In genomic region chr2:118089015-118089800, GRCh38 we compare ENCODE assay signal across 8 cellular contexts. TPM values are rescaled to one million over a fixed set of nuclear protein-coding genes. Genes with fewer than 3 reads are reported as not detected.
A peak's percentile ranks its signal among the peaks of the same experiment; 100 is the strongest.
DNase-seq lines count a peak whose midpoint lies in the region; ATAC-seq lines count a peak whose summit lies in the region.

No MANE protein-coding gene starts in this region.

- no peaks in the 10 kb centered on the region for H3K9me3 Mint-ChIP-seq in activated naive CD8-positive, alpha-beta T cell treated with anti-CD3 and anti-CD28 coated beads, Interleukin-2, amount 10 ng/mL, durations not matched to agents 7 days and 5 days

- 9% methylated on average over 12 of the region's 12 CpGs for WGBS in right cardiac atrium

- no peak for DNase-seq in activated CD4-positive, CD25-positive, alpha-beta regulatory T cell treated with anti-CD3 and anti-CD28 coated beads, Interleukin-2, amount 50 U/mL, for 72 hours
- peak; percentile 51 for DNase-seq in NOMO-1 treated with DMSO at 0.1 percent for 48 hours (lab: John Stamatoyannopoulos, UW; ENCODE audit: unreplicated experiment)
- no peak for DNase-seq in activated naive CD8-positive, alpha-beta T cell treated with anti-CD3 and anti-CD28 coated beads, Interleukin-2, amount 10 ng/mL, durations not matched to agents 7 days and 5 days
- DNase-seq in right cardiac atrium, result peak; percentile 12 to 43 (median 21)
- DNase-seq in NCI-H748 (lab: John Stamatoyannopoulos, UW; ENCODE audit: unreplicated experiment), result no peak

- peak overlapping the region; percentile 93 for H3K27ac Mint-ChIP-seq in activated naive CD8-positive, alpha-beta T cell treated with anti-CD3 and anti-CD28 coated beads, Interleukin-2, amount 10 ng/mL, durations not matched to agents 7 days and 5 days

- peaks cover 10% of the 10 kb centered on the region for H3K36me3 Mint-ChIP-seq in activated naive CD8-positive, alpha-beta T cell treated with anti-CD3 and anti-CD28 coated beads, Interleukin-2, amount 10 ng/mL, durations not matched to agents 7 days and 5 days

- H3K27me3 ChIP-seq in right cardiac atrium (ENCODE audit: control insufficient read depth, insufficient read depth), result no peaks in the 10 kb centered on the region
- no peaks in the 10 kb centered on the region for H3K27me3 ChIP-seq in rectal smooth muscle tissue (ENCODE audit: control insufficient read depth, insufficient read depth, low read length)

- peak overlapping the region; percentile 96 for H3K4me3 Mint-ChIP-seq in activated naive CD8-positive, alpha-beta T cell treated with anti-CD3 and anti-CD28 coated beads, Interleukin-2, amount 10 ng/mL, durations not matched to agents 7 days and 5 days

- POLR2A ChIA-PET in activated naive CD8-positive, alpha-beta T cell treated with anti-CD3 and anti-CD28 coated beads, Interleukin-2, amount 10 ng/mL, durations not matched to agents 7 days and 5 days (lab: Charles Lee), result interaction anchor here (1.0 to 1.7 kb wide), 2 partner anchors 75 to 100 kb away, joined by 3 to 6 read pairs; partner anchors contain the start of gene CCDC93

- peaks cover 22% of the 10 kb centered on the region for H3K4me1 Mint-ChIP-seq in activated naive CD8-positive, alpha-beta T cell treated with anti-CD3 and anti-CD28 coated beads, Interleukin-2, amount 10 ng/mL, durations not matched to agents 7 days and 5 days

- peak; percentile 18 to 21 for ATAC-seq in activated CD4-positive, CD25-positive, alpha-beta regulatory T cell treated with anti-CD3 and anti-CD28 coated beads, Interleukin-2, amount 50 U/mL, for 24 hours
- ATAC-seq in HG02610 (IDR thresholded peaks at IDR 0.05; ENCODE audit: unreplicated experiment), result peak; percentile 29
- ATAC-seq in activated naive CD8-positive, alpha-beta T cell treated with anti-CD3 and anti-CD28 coated beads, Interleukin-2, amount 10 ng/mL, durations not matched to agents 7 days and 5 days (ENCODE audit: low read depth), result no peak
- peak; percentile 62 to 71 for ATAC-seq in right cardiac atrium

- H3K9ac ChIP-seq in rectal smooth muscle tissue (ENCODE audit: low read length), result peak overlapping the region; percentile 83

- peaks cover 3% of the 10 kb centered on the region for H3K27me3 Mint-ChIP-seq in activated naive CD8-positive, alpha-beta T cell treated with anti-CD3 and anti-CD28 coated beads, Interleukin-2, amount 10 ng/mL, durations not matched to agents 7 days and 5 days

- H3K9me3 ChIP-seq in right cardiac atrium (ENCODE audit: control insufficient read depth, low read length), result no peaks in the 10 kb centered on the region

- H3K4me3 ChIP-seq in right cardiac atrium (ENCODE audit: low read length) (peak overlapping the region; percentile 80), rectal smooth muscle tissue (ENCODE audit: low read length) (peak overlapping the region; percentile 78)

- H3K27ac ChIP-seq in right cardiac atrium (ENCODE audit: low read length) (peak overlapping the region; percentile 13), rectal smooth muscle tissue (ENCODE audit: low read depth, low read length) (peak overlapping the region; percentile 45)

- intact Hi-C loops in right cardiac atrium (cut with DNase I), result no loop called here

- H3K4me1 ChIP-seq in right cardiac atrium (ENCODE audit: control insufficient read depth, insufficient read depth, low read length) (peaks cover 4% of the 10 kb centered on the region), rectal smooth muscle tissue (ENCODE audit: control insufficient read depth, insufficient read depth, low read length) (peaks cover 3% of the 10 kb centered on the region)

- H3K36me3 ChIP-seq in rectal smooth muscle tissue (ENCODE audit: control insufficient read depth, insufficient read depth, low read length), result no peaks in the 10 kb centered on the region

RNA-seq across cellular contexts. Expression of gene INSIG2, which starts 0.9 kb away (rescaled TPM):
- 10 to 100 TPM; 29.0 to 30.6 TPM for total RNA-seq in activated naive CD8-positive, alpha-beta T cell treated with anti-CD3 and anti-CD28 coated beads, Interleukin-2, amount 10 ng/mL, durations not matched to agents 7 days and 5 days
- 10 to 100 TPM; 13.2 to 18.4 (median 15.7) TPM for total RNA-seq in right cardiac atrium
- polyA plus RNA-seq in right cardiac atrium, result 13.7 TPM

Comparison
In these comparisons a context has a peak if more than half of its experiments do, and no peak if none do; other contexts are left out.
1. DNase-seq: peak in NOMO-1 treated with DMSO at 0.1 percent for 48 hours (single experiment) and right cardiac atrium (3 of 3); none in activated CD4-positive, CD25-positive, alpha-beta regulatory T cell treated with anti-CD3 and anti-CD28 coated beads, Interleukin-2, amount 50 U/mL, for 72 hours (single experiment), activated naive CD8-positive, alpha-beta T cell treated with anti-CD3 and anti-CD28 coated beads, Interleukin-2, amount 10 ng/mL, durations not matched to agents 7 days and 5 days (single experiment) and NCI-H748 (single experiment).